1 cellular context compared by ENCODE assay signal in the genomic region with DNA sequence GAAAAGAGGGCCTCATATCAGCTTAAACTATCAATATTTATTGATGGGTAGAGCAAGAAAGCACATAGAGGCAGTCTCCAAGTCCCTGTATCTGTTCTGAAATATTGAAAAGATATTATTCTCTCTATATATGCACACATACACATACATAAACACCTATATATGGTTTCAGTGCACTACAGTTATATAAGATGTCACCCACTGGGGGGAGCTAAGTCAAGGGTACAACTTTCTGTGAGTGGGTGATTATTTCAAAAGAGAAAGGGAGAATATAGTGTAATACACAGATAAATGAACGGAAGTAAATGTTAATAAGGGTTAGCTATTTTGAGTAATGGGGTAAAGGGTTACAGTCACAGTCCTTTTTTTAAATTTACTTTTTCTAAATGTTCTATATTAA.
TF ChIP-seq lines count a peak whose summit lies in the region.

No MANE protein-coding gene starts in this region.

TF ChIP-seq in GM23338, 12 proteins besides CTCF, POLR2A, EP300 and RAD21:
- TF ChIP-seq, protein P1, sequence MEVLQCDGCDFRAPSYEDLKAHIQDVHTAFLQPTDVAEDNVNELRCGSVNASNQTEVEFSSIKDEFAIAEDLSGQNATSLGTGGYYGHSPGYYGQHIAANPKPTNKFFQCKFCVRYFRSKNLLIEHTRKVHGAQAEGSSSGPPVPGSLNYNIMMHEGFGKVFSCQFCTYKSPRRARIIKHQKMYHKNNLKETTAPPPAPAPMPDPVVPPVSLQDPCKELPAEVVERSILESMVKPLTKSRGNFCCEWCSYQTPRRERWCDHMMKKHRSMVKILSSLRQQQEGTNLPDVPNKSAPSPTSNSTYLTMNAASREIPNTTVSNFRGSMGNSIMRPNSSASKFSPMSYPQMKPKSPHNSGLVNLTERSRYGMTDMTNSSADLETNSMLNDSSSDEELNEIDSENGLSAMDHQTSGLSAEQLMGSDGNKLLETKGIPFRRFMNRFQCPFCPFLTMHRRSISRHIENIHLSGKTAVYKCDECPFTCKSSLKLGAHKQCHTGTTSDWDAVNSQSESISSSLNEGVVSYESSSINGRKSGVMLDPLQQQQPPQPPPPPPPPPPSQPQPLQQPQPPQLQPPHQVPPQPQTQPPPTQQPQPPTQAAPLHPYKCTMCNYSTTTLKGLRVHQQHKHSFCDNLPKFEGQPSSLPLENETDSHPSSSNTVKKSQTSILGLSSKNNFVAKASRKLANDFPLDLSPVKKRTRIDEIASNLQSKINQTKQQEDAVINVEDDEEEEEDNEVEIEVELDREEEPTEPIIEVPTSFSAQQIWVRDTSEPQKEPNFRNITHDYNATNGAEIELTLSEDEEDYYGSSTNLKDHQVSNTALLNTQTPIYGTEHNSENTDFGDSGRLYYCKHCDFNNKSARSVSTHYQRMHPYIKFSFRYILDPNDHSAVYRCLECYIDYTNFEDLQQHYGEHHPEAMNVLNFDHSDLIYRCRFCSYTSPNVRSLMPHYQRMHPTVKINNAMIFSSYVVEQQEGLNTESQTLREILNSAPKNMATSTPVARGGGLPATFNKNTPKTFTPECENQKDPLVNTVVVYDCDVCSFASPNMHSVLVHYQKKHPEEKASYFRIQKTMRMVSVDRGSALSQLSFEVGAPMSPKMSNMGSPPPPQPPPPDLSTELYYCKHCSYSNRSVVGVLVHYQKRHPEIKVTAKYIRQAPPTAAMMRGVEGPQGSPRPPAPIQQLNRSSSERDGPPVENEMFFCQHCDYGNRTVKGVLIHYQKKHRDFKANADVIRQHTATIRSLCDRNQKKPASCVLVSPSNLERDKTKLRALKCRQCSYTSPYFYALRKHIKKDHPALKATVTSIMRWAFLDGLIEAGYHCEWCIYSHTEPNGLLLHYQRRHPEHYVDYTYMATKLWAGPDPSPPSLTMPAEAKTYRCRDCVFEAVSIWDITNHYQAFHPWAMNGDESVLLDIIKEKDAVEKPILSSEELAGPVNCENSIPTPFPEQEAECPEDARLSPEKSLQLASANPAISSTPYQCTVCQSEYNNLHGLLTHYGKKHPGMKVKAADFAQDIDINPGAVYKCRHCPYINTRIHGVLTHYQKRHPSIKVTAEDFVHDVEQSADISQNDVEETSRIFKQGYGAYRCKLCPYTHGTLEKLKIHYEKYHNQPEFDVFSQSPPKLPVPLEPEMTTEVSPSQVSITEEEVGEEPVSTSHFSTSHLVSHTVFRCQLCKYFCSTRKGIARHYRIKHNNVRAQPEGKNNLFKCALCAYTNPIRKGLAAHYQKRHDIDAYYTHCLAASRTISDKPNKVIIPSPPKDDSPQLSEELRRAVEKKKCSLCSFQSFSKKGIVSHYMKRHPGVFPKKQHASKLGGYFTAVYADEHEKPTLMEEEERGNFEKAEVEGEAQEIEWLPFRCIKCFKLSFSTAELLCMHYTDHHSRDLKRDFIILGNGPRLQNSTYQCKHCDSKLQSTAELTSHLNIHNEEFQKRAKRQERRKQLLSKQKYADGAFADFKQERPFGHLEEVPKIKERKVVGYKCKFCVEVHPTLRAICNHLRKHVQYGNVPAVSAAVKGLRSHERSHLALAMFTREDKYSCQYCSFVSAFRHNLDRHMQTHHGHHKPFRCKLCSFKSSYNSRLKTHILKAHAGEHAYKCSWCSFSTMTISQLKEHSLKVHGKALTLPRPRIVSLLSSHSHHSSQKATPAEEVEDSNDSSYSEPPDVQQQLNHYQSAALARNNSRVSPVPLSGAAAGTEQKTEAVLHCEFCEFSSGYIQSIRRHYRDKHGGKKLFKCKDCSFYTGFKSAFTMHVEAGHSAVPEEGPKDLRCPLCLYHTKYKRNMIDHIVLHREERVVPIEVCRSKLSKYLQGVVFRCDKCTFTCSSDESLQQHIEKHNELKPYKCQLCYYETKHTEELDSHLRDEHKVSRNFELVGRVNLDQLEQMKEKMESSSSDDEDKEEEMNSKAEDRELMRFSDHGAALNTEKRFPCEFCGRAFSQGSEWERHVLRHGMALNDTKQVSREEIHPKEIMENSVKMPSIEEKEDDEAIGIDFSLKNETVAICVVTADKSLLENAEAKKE (CRISPR knock-in tag; IDR thresholded peaks at IDR 0.05), result no peak
- no peak for TF ChIP-seq POLR2AphosphoS5 (IDR thresholded peaks at IDR 0.05; ENCODE audit: low read depth)
- TF ChIP-seq STAT1 (IDR thresholded peaks at IDR 0.05; ENCODE audit: unreplicated experiment), result no peak
- TF ChIP-seq, protein P2, sequence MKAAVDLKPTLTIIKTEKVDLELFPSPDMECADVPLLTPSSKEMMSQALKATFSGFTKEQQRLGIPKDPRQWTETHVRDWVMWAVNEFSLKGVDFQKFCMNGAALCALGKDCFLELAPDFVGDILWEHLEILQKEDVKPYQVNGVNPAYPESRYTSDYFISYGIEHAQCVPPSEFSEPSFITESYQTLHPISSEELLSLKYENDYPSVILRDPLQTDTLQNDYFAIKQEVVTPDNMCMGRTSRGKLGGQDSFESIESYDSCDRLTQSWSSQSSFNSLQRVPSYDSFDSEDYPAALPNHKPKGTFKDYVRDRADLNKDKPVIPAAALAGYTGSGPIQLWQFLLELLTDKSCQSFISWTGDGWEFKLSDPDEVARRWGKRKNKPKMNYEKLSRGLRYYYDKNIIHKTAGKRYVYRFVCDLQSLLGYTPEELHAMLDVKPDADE (IDR thresholded peaks at IDR 0.05), result no peak
- TF ChIP-seq ZNF114 (CRISPR knock-in tag; IDR thresholded peaks at IDR 0.05), result no peak
- TF ChIP-seq, protein P3, sequence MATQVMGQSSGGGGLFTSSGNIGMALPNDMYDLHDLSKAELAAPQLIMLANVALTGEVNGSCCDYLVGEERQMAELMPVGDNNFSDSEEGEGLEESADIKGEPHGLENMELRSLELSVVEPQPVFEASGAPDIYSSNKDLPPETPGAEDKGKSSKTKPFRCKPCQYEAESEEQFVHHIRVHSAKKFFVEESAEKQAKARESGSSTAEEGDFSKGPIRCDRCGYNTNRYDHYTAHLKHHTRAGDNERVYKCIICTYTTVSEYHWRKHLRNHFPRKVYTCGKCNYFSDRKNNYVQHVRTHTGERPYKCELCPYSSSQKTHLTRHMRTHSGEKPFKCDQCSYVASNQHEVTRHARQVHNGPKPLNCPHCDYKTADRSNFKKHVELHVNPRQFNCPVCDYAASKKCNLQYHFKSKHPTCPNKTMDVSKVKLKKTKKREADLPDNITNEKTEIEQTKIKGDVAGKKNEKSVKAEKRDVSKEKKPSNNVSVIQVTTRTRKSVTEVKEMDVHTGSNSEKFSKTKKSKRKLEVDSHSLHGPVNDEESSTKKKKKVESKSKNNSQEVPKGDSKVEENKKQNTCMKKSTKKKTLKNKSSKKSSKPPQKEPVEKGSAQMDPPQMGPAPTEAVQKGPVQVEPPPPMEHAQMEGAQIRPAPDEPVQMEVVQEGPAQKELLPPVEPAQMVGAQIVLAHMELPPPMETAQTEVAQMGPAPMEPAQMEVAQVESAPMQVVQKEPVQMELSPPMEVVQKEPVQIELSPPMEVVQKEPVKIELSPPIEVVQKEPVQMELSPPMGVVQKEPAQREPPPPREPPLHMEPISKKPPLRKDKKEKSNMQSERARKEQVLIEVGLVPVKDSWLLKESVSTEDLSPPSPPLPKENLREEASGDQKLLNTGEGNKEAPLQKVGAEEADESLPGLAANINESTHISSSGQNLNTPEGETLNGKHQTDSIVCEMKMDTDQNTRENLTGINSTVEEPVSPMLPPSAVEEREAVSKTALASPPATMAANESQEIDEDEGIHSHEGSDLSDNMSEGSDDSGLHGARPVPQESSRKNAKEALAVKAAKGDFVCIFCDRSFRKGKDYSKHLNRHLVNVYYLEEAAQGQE (IDR thresholded peaks at IDR 0.05; ENCODE audit: unreplicated experiment), result no peak
- no peak for TF ChIP-seq CREB1 (CRISPR knock-in tag; IDR thresholded peaks at IDR 0.05; ENCODE audit: low read depth)
- no peak for TF ChIP-seq EZH2 (IDR thresholded peaks at IDR 0.05; ENCODE audit: low read depth, unreplicated experiment)
- TF ChIP-seq EZH2phosphoT487 (IDR thresholded peaks at IDR 0.05; ENCODE audit: unreplicated experiment), result no peak
- TF ChIP-seq JUNB (IDR thresholded peaks at IDR 0.05; ENCODE audit: unreplicated experiment), result no peak
- no peak for TF ChIP-seq NANOG (IDR thresholded peaks at IDR 0.05; ENCODE audit: borderline replicate concordance)
- TF ChIP-seq ZNF331 (CRISPR knock-in tag; IDR thresholded peaks at IDR 0.05; ENCODE audit: low read depth), result no peak
